ENCODE assay signal across 18 cellular contexts in genomic region chr12:82855872-82856271, GRCh38.
DNase-seq lines count a peak whose midpoint lies in the region; ATAC-seq and FAIRE-seq lines count a peak whose summit lies in the region.
"Had no signal": no experiment of that assay in that cellular context is flagged by ENCODE, and none has a peak within 500 bp of the region (broad histone marks: within the 10 kb centered on the region; RNA-seq: fewer than 3 reads in every experiment).

No MANE protein-coding gene starts in this region.

- no peak overlapping the region for H3K4me3 Mint-ChIP-seq in activated T-cell treated with anti-CD3 and anti-CD28 coated beads, Interleukin-2, amount 50 U/mL, for 72 hours
- H3K4me3 Mint-ChIP-seq: activated CD8-positive, alpha-beta T cell treated with anti-CD3 and anti-CD28 coated beads, Interleukin-2, amount 10 ng/mL, durations not matched to agents 7 days and 5 days; stimulated activated naive B cell treated with anti-CD40 and anti-IgM and Interleukin-4, amounts not matched to agents 10 μg/mL and 1 μg/mL and 100 μg/mL, for 72 hours had no signal

- no peaks in the 10 kb centered on the region for H3K4me1 Mint-ChIP-seq in activated T-cell treated with anti-CD3 and anti-CD28 coated beads, Interleukin-2, amount 50 U/mL, for 72 hours (ENCODE audit: low read depth)
- H3K4me1 Mint-ChIP-seq: stimulated activated naive B cell treated with anti-CD40 and anti-IgM and Interleukin-4, amounts not matched to agents 10 μg/mL and 1 μg/mL and 100 μg/mL, for 72 hours had no signal

- H3K9me3 Mint-ChIP-seq in activated T-cell treated with anti-CD3 and anti-CD28 coated beads, Interleukin-2, amount 50 U/mL, for 72 hours: no peaks in the 10 kb centered on the region
- H3K9me3 Mint-ChIP-seq: stimulated activated naive B cell treated with anti-CD40 and anti-IgM and Interleukin-4, amounts not matched to agents 10 μg/mL and 1 μg/mL and 100 μg/mL, for 72 hours had no signal

- DNase-seq in GM18507 (ENCODE audit: extremely low spot score, insufficient read length, low read depth) (no peak), CD1c-positive myeloid dendritic cell (ENCODE audit: extremely low spot score) (no peak), NCI-H2081 (lab: John Stamatoyannopoulos, UW) (no peak)
- no peak for DNase-seq in activated naive CD4-positive, alpha-beta T cell (lab: John Stamatoyannopoulos, UW)
- DNase-seq in activated T-cell treated with anti-CD3 and anti-CD28 coated beads, Interleukin-2, amount 50 U/mL, for 72 hours: no peak
- DNase-seq: activated CD8-positive, alpha-beta T cell treated with anti-CD3 and anti-CD28 coated beads, Interleukin-2, amount 10 ng/mL, durations not matched to agents 7 days and 5 days; activated gamma-delta T cell treated with Interleukin-2 at 50 U/mL for 16 hours; heart left ventricle; midbrain; NCI-H1436 treated with DMSO at 0.1 percent for 48 hours; NCI-H510A treated with DMSO at 0.1 percent for 48 hours; stimulated activated naive B cell treated with anti-CD40 and anti-IgM and Interleukin-4, amounts not matched to agents 10 μg/mL and 1 μg/mL and 100 μg/mL, for 72 hours had no signal

- peaks cover 1 to 2% of the 10 kb centered on the region in 2 donors for H3K36me3 Mint-ChIP-seq in activated T-cell treated with anti-CD3 and anti-CD28 coated beads, Interleukin-2, amount 50 U/mL, for 72 hours (ENCODE audit: insufficient read depth in 2 of 2)

- peak; percentile 68 for FAIRE-seq in GM18507 (lab: Jason Lieb, UNC)
- FAIRE-seq: astrocyte, keratinocyte, TTC549 had no signal

- peak; percentile 86 for ATAC-seq in GM21381 (IDR thresholded peaks at IDR 0.05; ENCODE audit: unreplicated experiment)
- peak; percentile 78 for ATAC-seq in HG02973 (IDR thresholded peaks at IDR 0.05; ENCODE audit: unreplicated experiment)
- ATAC-seq in HG03565 (IDR thresholded peaks at IDR 0.05; ENCODE audit: unreplicated experiment): peak; percentile 45
- ATAC-seq in activated T-cell treated with anti-CD3 and anti-CD28 coated beads, Interleukin-2, amount 50 U/mL, for 72 hours (replicated peaks in 1 of 2): no peak
- ATAC-seq: activated CD8-positive, alpha-beta T cell treated with anti-CD3 and anti-CD28 coated beads, Interleukin-2, amount 10 ng/mL, durations not matched to agents 7 days and 5 days; heart left ventricle; stimulated activated naive B cell treated with anti-CD40 and anti-IgM and Interleukin-4, amounts not matched to agents 10 μg/mL and 1 μg/mL and 100 μg/mL, for 72 hours had no signal

- H3K27ac Mint-ChIP-seq in activated T-cell treated with anti-CD3 and anti-CD28 coated beads, Interleukin-2, amount 50 U/mL, for 72 hours: no peak overlapping the region
- H3K27ac Mint-ChIP-seq: activated CD8-positive, alpha-beta T cell treated with anti-CD3 and anti-CD28 coated beads, Interleukin-2, amount 10 ng/mL, durations not matched to agents 7 days and 5 days; stimulated activated naive B cell treated with anti-CD40 and anti-IgM and Interleukin-4, amounts not matched to agents 10 μg/mL and 1 μg/mL and 100 μg/mL, for 72 hours had no signal

- H3K27me3 Mint-ChIP-seq in activated T-cell treated with anti-CD3 and anti-CD28 coated beads, Interleukin-2, amount 50 U/mL, for 72 hours (ENCODE audit: low read depth): no peaks in the 10 kb centered on the region
- H3K27me3 Mint-ChIP-seq: stimulated activated naive B cell treated with anti-CD40 and anti-IgM and Interleukin-4, amounts not matched to agents 10 μg/mL and 1 μg/mL and 100 μg/mL, for 72 hours had no signal

Comparison
In these comparisons a context has a peak if more than half of its experiments do, and no peak if none do; other contexts are left out.
1. ATAC-seq: peak in GM21381 (single experiment), HG02973 (single experiment) and HG03565 (single experiment); none in activated T-cell treated with anti-CD3 and anti-CD28 coated beads, Interleukin-2, amount 50 U/mL, for 72 hours (0 of 2).